In genomic region chr2:109322111-109322510, GRCh38 we compare ENCODE assay signal across 10 cellular contexts.
DNase-seq lines count a peak whose midpoint lies in the region; ATAC-seq and TF ChIP-seq lines count a peak whose summit lies in the region.
"Had no signal": no experiment of that assay in that cellular context is flagged by ENCODE, and none has a peak within 500 bp of the region (broad histone marks: within the 10 kb centered on the region; RNA-seq: fewer than 3 reads in every experiment).

No MANE protein-coding gene starts in this region.

- peak overlapping the region; percentile 56 for H3K4me2 ChIP-seq in fibroblast of lung (ENCODE audit: extremely low read depth, insufficient read depth, low read length)

- no peaks in the 10 kb centered on the region for H4K20me1 ChIP-seq in fibroblast of lung (ENCODE audit: control insufficient read depth, extremely low read depth, insufficient read depth, low read length)

- H3K9ac ChIP-seq in fibroblast of lung (ENCODE audit: insufficient read depth, low read length) (peak overlapping the region; percentile 54), mucosa of rectum (ENCODE audit: low read depth in 1 of 2, low read length in 2 of 2) (peak overlapping the region in 1 of 2 donors; percentile 20)

- peak; percentile 83 for DNase-seq in RWPE2 (ENCODE audit: low spot score)
- peak; percentile 85 to 99 for DNase-seq in fibroblast of lung (ENCODE audit: low read depth in 2 of 2)
- peak; percentile 76 for DNase-seq in upper lobe of right lung
- DNase-seq in stimulated activated CD4-positive, alpha-beta T cell treated with anti-CD3 and anti-CD28 coated beads, Interleukin-4, amount 100 ng/mL, for 4 hours = no peak
- DNase-seq in stimulated activated naive CD4-positive, alpha-beta T cell treated with Interleukin-2 at 50 U/mL for 16 hours (lab: John Stamatoyannopoulos, UW) = no peak
- DNase-seq in SJCRH30 = no peak
- DNase-seq in ACHN = no peak
- DNase-seq: activated CD8-positive, alpha-beta memory T cell treated with anti-CD3 and anti-CD28 coated beads, Interleukin-2, amount 50 U/mL, for 48 hours; immature natural killer cell had no signal

- H3K27ac ChIP-seq in RWPE2 (ENCODE audit: poor library complexity, severe bottlenecking) (peak overlapping the region; percentile 69), fibroblast of lung (ENCODE audit: insufficient read depth, low read length) (peak overlapping the region; percentile 92), mucosa of rectum (ENCODE audit: low read depth in 2 of 2, low read length in 2 of 2) (peak overlapping the region; percentile 59 to 66), upper lobe of right lung (peak overlapping the region; percentile 86), SJCRH30 (no peak overlapping the region)

- in situ Hi-C loops in ACHN (cut with HindIII; ENCODE audit: low pct_ligation_motif_present, low pct_unique_long_range_greater_than_20kb, low sequenced_read_pairs) = no loop called here

- H3K4me1 ChIP-seq in RWPE2 (ENCODE audit: insufficient read depth, poor library complexity, severe bottlenecking) (peaks cover 42% of the 10 kb centered on the region), fibroblast of lung (ENCODE audit: control insufficient read depth, extremely low read depth, insufficient read depth, low read length) (peaks cover 57% of the 10 kb centered on the region), mucosa of rectum (ENCODE audit: control insufficient read depth in 2 of 2, insufficient read depth in 2 of 2, low read length in 2 of 2) (peaks cover 8 to 10% of the 10 kb centered on the region in 2 donors), upper lobe of right lung (peaks cover 70% of the 10 kb centered on the region), SJCRH30 (peaks cover 8% of the 10 kb centered on the region; the same call in 1 of the 2 replicates)

- H3K36me3 ChIP-seq in RWPE2 (ENCODE audit: low read depth) (no peaks in the 10 kb centered on the region), fibroblast of lung (ENCODE audit: control insufficient read depth, insufficient read depth, low read length) (no peaks in the 10 kb centered on the region), mucosa of rectum (ENCODE audit: control insufficient read depth in 2 of 2, insufficient read depth in 2 of 2, low read length in 2 of 2) (no peaks in the 10 kb centered on the region), upper lobe of right lung (no peaks in the 10 kb centered on the region), SJCRH30 (no peaks in the 10 kb centered on the region)

- TF ChIP-seq CTCF in RWPE2 (IDR thresholded peaks at IDR 0.05; ENCODE audit: poor library complexity, severe bottlenecking) = no peak
- TF ChIP-seq CTCF in fibroblast of lung (conservative IDR thresholded peaks at IDR 0.05 in 1 of 2, IDR thresholded peaks at IDR 0.05 in 1 of 2; ENCODE audit: low read depth in 1 of 2, low read length in 2 of 2) = no peak
- TF ChIP-seq CTCF in upper lobe of right lung (IDR thresholded peaks at IDR 0.05) = no peak

- peaks cover 36% of the 10 kb centered on the region for H3K79me2 ChIP-seq in fibroblast of lung (ENCODE audit: control insufficient read depth, insufficient read depth, low read length)

- H3K9me3 ChIP-seq in RWPE2 (ENCODE audit: severe bottlenecking) (no peaks in the 10 kb centered on the region), fibroblast of lung (ENCODE audit: control insufficient read depth, insufficient read depth, low read depth, low read length) (no peaks in the 10 kb centered on the region), mucosa of rectum (ENCODE audit: control insufficient read depth in 2 of 2, low read length in 2 of 2) (no peaks in the 10 kb centered on the region), upper lobe of right lung (no peaks in the 10 kb centered on the region), SJCRH30 (replicated peaks) (no peaks in the 10 kb centered on the region)

- H2AFZ ChIP-seq in fibroblast of lung (ENCODE audit: low read length) = no peak overlapping the region

- no peaks in the 10 kb centered on the region for H3K27me3 ChIP-seq in RWPE2 (ENCODE audit: insufficient read depth, poor library complexity, severe bottlenecking)
- no peaks in the 10 kb centered on the region for H3K27me3 ChIP-seq in fibroblast of lung (ENCODE audit: control insufficient read depth, insufficient read depth, low read length)
- no peaks in the 10 kb centered on the region for H3K27me3 ChIP-seq in mucosa of rectum (ENCODE audit: control insufficient read depth in 2 of 2, insufficient read depth in 2 of 2, low read length in 2 of 2)
- no peaks in the 10 kb centered on the region for H3K27me3 ChIP-seq in upper lobe of right lung
- H3K27me3 ChIP-seq in SJCRH30 = peaks cover 3% of the 10 kb centered on the region; the same call in 1 of the 2 replicates

- peak; percentile 75 for ATAC-seq in RWPE2 (ENCODE audit: low read depth)
- peak; percentile 67 for ATAC-seq in upper lobe of right lung

- intact Hi-C loops in upper lobe of right lung (cut with DNase I) = no loop called here

- H3K4me3 ChIP-seq in RWPE2 (ENCODE audit: severe bottlenecking) (no peak overlapping the region), fibroblast of lung (replicated peaks in 1 of 4; ENCODE audit: control extremely low read depth in 1 of 4, insufficient read depth in 1 of 4, low read depth in 3 of 4, low read length in 4 of 4) (peak overlapping the region in 2 of 4 experiments; percentile 6 to 25), mucosa of rectum (ENCODE audit: low read length in 2 of 2) (no peak overlapping the region), upper lobe of right lung (no peak overlapping the region), SJCRH30 (no peak overlapping the region)

Comparison
In these comparisons a context has a peak if more than half of its experiments do, and no peak if none do; other contexts are left out.
1. DNase-seq: peak in RWPE2 (single experiment), fibroblast of lung (2 of 2) and upper lobe of right lung (single experiment); none in stimulated activated CD4-positive, alpha-beta T cell treated with anti-CD3 and anti-CD28 coated beads, Interleukin-4, amount 100 ng/mL, for 4 hours (0 of 2), stimulated activated naive CD4-positive, alpha-beta T cell treated with Interleukin-2 at 50 U/mL for 16 hours (single experiment), SJCRH30 (0 of 2) and ACHN (single experiment).